15 cellular contexts compared by ENCODE assay signal in genomic region chr16:16020291-16020690, GRCh38.
DNase-seq lines count a peak whose midpoint lies in the region; ATAC-seq and TF ChIP-seq lines count a peak whose summit lies in the region.
"Had no signal": no experiment of that assay in that cellular context is flagged by ENCODE, and none has a peak within 500 bp of the region (broad histone marks: within the 10 kb centered on the region; RNA-seq: fewer than 3 reads in every experiment).

No MANE protein-coding gene starts in this region.

- peaks cover 15% of the 10 kb centered on the region; the same call in 1 of the 2 replicates for H4K20me1 ChIP-seq in BLaER1

- H3K36me3 Mint-ChIP-seq in T-helper 17 cell (ENCODE audit: low read depth) (peaks cover 21% of the 10 kb centered on the region), osteocyte (ENCODE audit: unreplicated experiment) (peaks cover 70% of the 10 kb centered on the region)

- H3K9me3 Mint-ChIP-seq in osteocyte (ENCODE audit: unreplicated experiment), result no peaks in the 10 kb centered on the region

- TF ChIP-seq EP300 in Ishikawa (IDR thresholded peaks at IDR 0.05; ENCODE audit: borderline replicate concordance), result no peak

- no peaks in the 10 kb centered on the region for H3K27me3 ChIP-seq in BLaER1
- H3K27me3 ChIP-seq: BE2C had no signal

- H3K4me3 Mint-ChIP-seq in T-helper 17 cell (no peak overlapping the region), osteocyte (ENCODE audit: unreplicated experiment) (no peak overlapping the region)

- ATAC-seq in T-helper 17 cell (no peak), HG03175 (IDR thresholded peaks at IDR 0.05; ENCODE audit: unreplicated experiment) (no peak)

- H3K27ac Mint-ChIP-seq in T-helper 17 cell (peak overlapping the region; percentile 98), osteocyte (ENCODE audit: unreplicated experiment) (peak overlapping the region; percentile 98)

- no peak for TF ChIP-seq RAD21 in Ishikawa (IDR thresholded peaks at IDR 0.05; ENCODE audit: low read depth)

- H3K36me3 ChIP-seq in BLaER1, result peaks cover 81% of the 10 kb centered on the region

- no peak overlapping the region for H3K4me3 ChIP-seq in BLaER1
- H3K4me3 ChIP-seq: SK-N-MC had no signal

- peak overlapping the region; percentile 85 for H3K4me2 ChIP-seq in BLaER1

- peaks cover 86% of the 10 kb centered on the region for H3K4me1 ChIP-seq in BLaER1

- no peaks in the 10 kb centered on the region for H3K27me3 Mint-ChIP-seq in T-helper 17 cell
- no peaks in the 10 kb centered on the region for H3K27me3 Mint-ChIP-seq in osteocyte (ENCODE audit: unreplicated experiment)

- 0 out of 2 replicates have a peak overlapping the region, but pooled peaks have one; percentile 26 for H3K9ac ChIP-seq in BLaER1

- DNase-seq in T-helper 17 cell (no peak), osteocyte (ENCODE audit: extremely low spot score, unreplicated experiment) (no peak), SIG-M5 treated with dmso at 0.1 percent for 504 hours (lab: John Stamatoyannopoulos, UW; ENCODE audit: unreplicated experiment) (no peak), NCI-H2029 treated with DMSO at 0.1 percent for 48 hours (lab: John Stamatoyannopoulos, UW) (no peak)
- DNase-seq in effector CD4-positive, alpha-beta T cell, result no peak
- DNase-seq: ACHN, BE2C, NCI-H1092 treated with DMSO at 0.1 percent for 48 hours, NCI-H187 treated with DMSO at 0.1 percent for 48 hours, NCI-H510A, RPMI8226 had no signal

- no peak for TF ChIP-seq CTCF in osteocyte (IDR thresholded peaks at IDR 0.05)

- H3K27ac ChIP-seq in BLaER1, result peak overlapping the region; percentile 77; the same call in 1 of the 2 replicates
- H3K27ac ChIP-seq: SK-N-MC had no signal

- no peaks in the 10 kb centered on the region for H3K9me3 ChIP-seq in BLaER1
- H3K9me3 ChIP-seq in T-helper 17 cell (ENCODE audit: control insufficient read depth, low read length, poor library complexity, severe bottlenecking), result no peaks in the 10 kb centered on the region
- H3K9me3 ChIP-seq: BE2C had no signal

- H3K4me1 Mint-ChIP-seq in T-helper 17 cell, result peaks cover 24% of the 10 kb centered on the region
- H3K4me1 Mint-ChIP-seq in osteocyte (ENCODE audit: unreplicated experiment), result peaks cover 96% of the 10 kb centered on the region

TF ChIP-seq in Ishikawa, 13 proteins besides CTCF, POLR2A, EP300 and RAD21:
- TF ChIP-seq TCF12 (IDR thresholded peaks at IDR 0.05; ENCODE audit: low read depth) (no peak), USF1 (IDR thresholded peaks at IDR 0.05) (no peak), EGR1 (IDR thresholded peaks at IDR 0.05) (no peak), NFIC (IDR thresholded peaks at IDR 0.05) (peak; percentile 47; the same call in 1 of the 2 replicates), FOXM1 (IDR thresholded peaks at IDR 0.05; ENCODE audit: borderline replicate concordance, low read depth) (no peak)
TF ChIP-seq in Ishikawa: peak in this region for 1.
